In the genomic region with DNA sequence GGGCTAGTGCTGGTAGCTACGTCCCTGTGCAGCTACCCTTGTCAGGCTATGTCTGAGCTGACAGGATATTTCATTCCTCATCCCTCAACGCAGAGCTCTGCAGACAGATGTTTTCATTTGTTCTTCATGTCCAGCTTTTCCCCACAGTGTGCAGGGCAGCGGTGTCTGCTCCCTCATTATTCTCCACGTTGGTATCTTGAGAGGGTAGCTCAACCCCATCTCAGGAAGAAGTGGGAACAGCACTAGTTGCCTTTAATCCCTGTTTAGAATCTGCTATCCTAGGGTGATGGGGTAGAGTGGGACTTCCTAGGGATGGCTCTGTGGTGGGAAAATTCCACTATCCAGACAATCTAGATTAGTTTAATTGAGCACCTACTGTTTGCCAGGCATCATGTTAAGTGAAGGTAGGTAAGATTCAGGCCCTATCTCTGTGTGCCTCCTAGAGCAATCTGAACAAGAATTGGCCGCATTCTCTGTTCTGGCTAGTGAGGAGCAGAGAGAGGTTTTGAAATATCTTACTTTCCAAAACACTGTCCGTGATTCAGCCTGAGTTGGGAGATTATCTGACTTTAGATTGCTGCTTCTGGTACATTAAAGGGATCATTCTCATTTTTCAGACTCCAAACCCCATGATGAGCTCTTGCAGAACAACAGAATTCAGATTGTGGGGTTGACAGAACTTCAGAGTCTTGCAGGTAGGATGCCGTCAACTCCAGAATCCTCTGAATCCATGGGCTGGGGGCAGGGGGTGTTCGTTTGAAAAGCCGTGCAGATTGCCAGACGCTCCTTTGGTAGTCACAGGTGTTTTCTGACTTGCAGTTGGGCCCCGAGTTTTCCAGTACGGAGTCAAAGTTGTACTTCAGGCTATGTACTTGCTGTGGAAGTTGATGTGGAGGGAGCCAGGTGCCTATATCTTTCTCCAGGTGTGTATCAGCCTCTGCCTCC, we compare ENCODE assay signal across 1 cellular context.
TF ChIP-seq lines count a peak whose summit lies in the region.

No MANE protein-coding gene starts in this region.

TF ChIP-seq in GM12878, 131 proteins besides CTCF, POLR2A, EP300 and RAD21:
- TF ChIP-seq, protein P1, sequence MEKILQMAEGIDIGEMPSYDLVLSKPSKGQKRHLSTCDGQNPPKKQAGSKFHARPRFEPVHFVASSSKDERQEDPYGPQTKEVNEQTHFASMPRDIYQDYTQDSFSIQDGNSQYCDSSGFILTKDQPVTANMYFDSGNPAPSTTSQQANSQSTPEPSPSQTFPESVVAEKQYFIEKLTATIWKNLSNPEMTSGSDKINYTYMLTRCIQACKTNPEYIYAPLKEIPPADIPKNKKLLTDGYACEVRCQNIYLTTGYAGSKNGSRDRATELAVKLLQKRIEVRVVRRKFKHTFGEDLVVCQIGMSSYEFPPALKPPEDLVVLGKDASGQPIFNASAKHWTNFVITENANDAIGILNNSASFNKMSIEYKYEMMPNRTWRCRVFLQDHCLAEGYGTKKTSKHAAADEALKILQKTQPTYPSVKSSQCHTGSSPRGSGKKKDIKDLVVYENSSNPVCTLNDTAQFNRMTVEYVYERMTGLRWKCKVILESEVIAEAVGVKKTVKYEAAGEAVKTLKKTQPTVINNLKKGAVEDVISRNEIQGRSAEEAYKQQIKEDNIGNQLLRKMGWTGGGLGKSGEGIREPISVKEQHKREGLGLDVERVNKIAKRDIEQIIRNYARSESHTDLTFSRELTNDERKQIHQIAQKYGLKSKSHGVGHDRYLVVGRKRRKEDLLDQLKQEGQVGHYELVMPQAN (conservative IDR thresholded peaks at IDR 0.05), result no peak
- TF ChIP-seq CREB1 (IDR thresholded peaks at IDR 0.05; ENCODE audit: low read depth) (no peak), CBFB (IDR thresholded peaks at IDR 0.05; ENCODE audit: low read depth) (no peak), POLR2AphosphoS5 (IDR thresholded peaks at IDR 0.05; ENCODE audit: low read length) (no peak), CHD2 (IDR thresholded peaks at IDR 0.05; ENCODE audit: borderline replicate concordance, low read depth, low read length) (no peak), ZNF217 (IDR thresholded peaks at IDR 0.05) (no peak), TBL1XR1 (IDR thresholded peaks at IDR 0.05; ENCODE audit: low read depth, low read length) (no peak), KAT2A (conservative IDR thresholded peaks at IDR 0.05; ENCODE audit: control insufficient read depth, low read depth, low read length) (no peak), ZNF207 (IDR thresholded peaks at IDR 0.05; ENCODE audit: borderline replicate concordance) (no peak), MYC (IDR thresholded peaks at IDR 0.05; ENCODE audit: insufficient read depth, insufficient read length, insufficient replicate concordance, low read length, severe bottlenecking) (no peak), BACH1 (IDR thresholded peaks at IDR 0.05; ENCODE audit: borderline replicate concordance) (no peak), SRF (IDR thresholded peaks at IDR 0.05; ENCODE audit: low read depth in 2 of 2, low read length in 2 of 2) (no peak)
- TF ChIP-seq, protein P2, sequence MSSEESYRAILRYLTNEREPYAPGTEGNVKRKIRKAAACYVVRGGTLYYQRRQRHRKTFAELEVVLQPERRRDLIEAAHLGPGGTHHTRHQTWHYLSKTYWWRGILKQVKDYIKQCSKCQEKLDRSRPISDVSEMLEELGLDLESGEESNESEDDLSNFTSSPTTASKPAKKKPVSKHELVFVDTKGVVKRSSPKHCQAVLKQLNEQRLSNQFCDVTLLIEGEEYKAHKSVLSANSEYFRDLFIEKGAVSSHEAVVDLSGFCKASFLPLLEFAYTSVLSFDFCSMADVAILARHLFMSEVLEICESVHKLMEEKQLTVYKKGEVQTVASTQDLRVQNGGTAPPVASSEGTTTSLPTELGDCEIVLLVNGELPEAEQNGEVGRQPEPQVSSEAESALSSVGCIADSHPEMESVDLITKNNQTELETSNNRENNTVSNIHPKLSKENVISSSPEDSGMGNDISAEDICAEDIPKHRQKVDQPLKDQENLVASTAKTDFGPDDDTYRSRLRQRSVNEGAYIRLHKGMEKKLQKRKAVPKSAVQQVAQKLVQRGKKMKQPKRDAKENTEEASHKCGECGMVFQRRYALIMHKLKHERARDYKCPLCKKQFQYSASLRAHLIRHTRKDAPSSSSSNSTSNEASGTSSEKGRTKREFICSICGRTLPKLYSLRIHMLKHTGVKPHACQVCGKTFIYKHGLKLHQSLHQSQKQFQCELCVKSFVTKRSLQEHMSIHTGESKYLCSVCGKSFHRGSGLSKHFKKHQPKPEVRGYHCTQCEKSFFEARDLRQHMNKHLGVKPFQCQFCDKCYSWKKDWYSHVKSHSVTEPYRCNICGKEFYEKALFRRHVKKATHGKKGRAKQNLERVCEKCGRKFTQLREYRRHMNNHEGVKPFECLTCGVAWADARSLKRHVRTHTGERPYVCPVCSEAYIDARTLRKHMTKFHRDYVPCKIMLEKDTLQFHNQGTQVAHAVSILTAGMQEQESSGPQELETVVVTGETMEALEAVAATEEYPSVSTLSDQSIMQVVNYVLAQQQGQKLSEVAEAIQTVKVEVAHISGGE (CRISPR knock-in tag; IDR thresholded peaks at IDR 0.05), result no peak
TF ChIP-seq in GM12878: peak in this region for 0.
